In genomic region chrX:55907968-55908607, GRCh38 we compare ENCODE assay signal across 8 cellular contexts.
DNase-seq lines count a peak whose midpoint lies in the region; ATAC-seq and TF ChIP-seq lines count a peak whose summit lies in the region.

No MANE protein-coding gene starts in this region.

- H3K9me3 ChIP-seq in OCI-LY1 (ENCODE audit: low read length) (no peaks in the 10 kb centered on the region), cardiac muscle cell (ENCODE audit: low read depth) (no peaks in the 10 kb centered on the region)

- H2AFZ ChIP-seq in OCI-LY1 (ENCODE audit: low read length), result peak overlapping the region; percentile 100

- H3K79me2 ChIP-seq in OCI-LY1 (ENCODE audit: insufficient read depth, low read length), result no peaks in the 10 kb centered on the region

- ATAC-seq in GM18508 (IDR thresholded peaks at IDR 0.05; ENCODE audit: insufficient read depth, unreplicated experiment) (peak; percentile 63), HG02970 (IDR thresholded peaks at IDR 0.05; ENCODE audit: low FRiP score, unreplicated experiment) (peak; percentile 57)

- no peaks in the 10 kb centered on the region for H4K20me1 ChIP-seq in OCI-LY1 (ENCODE audit: insufficient read depth, low read length)

- H3K27me3 Mint-ChIP-seq in activated T-helper 2 cell treated with anti-CD3 and anti-CD28 coated beads, Interferon-gamma antibody, Interleukin-2, Interleukin-4, amounts not matched to agents 10 μg/mL and 5 μg/mL and 100 μg/mL, durations not matched to agents 14 hours and 24 hours and 36 hours (ENCODE audit: low read depth), result no peaks in the 10 kb centered on the region
- H3K27me3 Mint-ChIP-seq in progenitor cell of endocrine pancreas, result no peaks in the 10 kb centered on the region

- peak; percentile 34 for DNase-seq in activated T-helper 2 cell treated with anti-CD3 and anti-CD28 coated beads, Interferon-gamma antibody, Interleukin-2, Interleukin-4, amounts not matched to agents 10 μg/mL and 5 μg/mL and 100 μg/mL, durations not matched to agents 14 hours and 24 hours and 36 hours (ENCODE audit: low spot score)
- DNase-seq in cardiac muscle cell (ENCODE audit: low read depth in 1 of 2, low spot score in 1 of 2) (peak; percentile 30 to 63), progenitor cell of endocrine pancreas (ENCODE audit: low spot score, unreplicated experiment) (peak; percentile 51), SK-N-DZ (ENCODE audit: low spot score) (no peak)

- H3F3A ChIP-seq in OCI-LY1 (ENCODE audit: insufficient read depth, low read length), result no peaks in the 10 kb centered on the region

- H3K4me3 ChIP-seq in OCI-LY1 (ENCODE audit: low read depth, low read length, poor library complexity, severe bottlenecking), result peak overlapping the region; percentile 90
- peak overlapping the region; percentile 50 for H3K4me3 ChIP-seq in cardiac muscle cell

- peak overlapping the region; percentile 86 for H3K9ac ChIP-seq in OCI-LY1 (ENCODE audit: low read length)

- H3K9me2 ChIP-seq in OCI-LY1 (ENCODE audit: low read depth, low read length), result no peaks in the 10 kb centered on the region

- peaks cover under 1% of the 10 kb centered on the region for H3K9me3 Mint-ChIP-seq in activated T-helper 2 cell treated with anti-CD3 and anti-CD28 coated beads, Interferon-gamma antibody, Interleukin-2, Interleukin-4, amounts not matched to agents 10 μg/mL and 5 μg/mL and 100 μg/mL, durations not matched to agents 14 hours and 24 hours and 36 hours
- peaks cover 25% of the 10 kb centered on the region for H3K9me3 Mint-ChIP-seq in progenitor cell of endocrine pancreas (ENCODE audit: low read depth)

- peak overlapping the region; percentile 89 for H3K4me3 Mint-ChIP-seq in activated T-helper 2 cell treated with anti-CD3 and anti-CD28 coated beads, Interferon-gamma antibody, Interleukin-2, Interleukin-4, amounts not matched to agents 10 μg/mL and 5 μg/mL and 100 μg/mL, durations not matched to agents 14 hours and 24 hours and 36 hours (ENCODE audit: low read depth)
- peak overlapping the region; percentile 85 for H3K4me3 Mint-ChIP-seq in progenitor cell of endocrine pancreas (ENCODE audit: low read depth)

- TF ChIP-seq CTCF in 22Rv1 (IDR thresholded peaks at IDR 0.05), result peak; percentile 22
- peak; percentile 51; the same call in 1 of the 2 replicates for TF ChIP-seq CTCF in OCI-LY1 (IDR thresholded peaks at IDR 0.05; ENCODE audit: low read length)
- peak; percentile 38 for TF ChIP-seq CTCF in cardiac muscle cell (IDR thresholded peaks at IDR 0.05; ENCODE audit: low read depth, low read length)
- TF ChIP-seq CTCF in progenitor cell of endocrine pancreas (IDR thresholded peaks at IDR 0.05; ENCODE audit: unreplicated experiment), result peak; percentile 69

- peaks cover 13% of the 10 kb centered on the region for H3K4me1 Mint-ChIP-seq in activated T-helper 2 cell treated with anti-CD3 and anti-CD28 coated beads, Interferon-gamma antibody, Interleukin-2, Interleukin-4, amounts not matched to agents 10 μg/mL and 5 μg/mL and 100 μg/mL, durations not matched to agents 14 hours and 24 hours and 36 hours (ENCODE audit: low read depth)
- H3K4me1 Mint-ChIP-seq in progenitor cell of endocrine pancreas (ENCODE audit: low read depth), result peaks cover 8% of the 10 kb centered on the region

- H3K36me3 ChIP-seq in OCI-LY1 (ENCODE audit: insufficient read depth, low read length), result no peaks in the 10 kb centered on the region
- no peaks in the 10 kb centered on the region for H3K36me3 ChIP-seq in cardiac muscle cell

- H3K27me3 ChIP-seq in OCI-LY1 (ENCODE audit: insufficient read depth, low read length) (no peaks in the 10 kb centered on the region), cardiac muscle cell (no peaks in the 10 kb centered on the region)

- intact Hi-C loops in activated T-helper 2 cell treated with anti-CD3 and anti-CD28 coated beads, Interferon-gamma antibody, Interleukin-2, Interleukin-4, amounts not matched to agents 10 μg/mL and 5 μg/mL and 100 μg/mL, durations not matched to agents 14 hours and 24 hours and 36 hours (cut with micrococcal nuclease), result loop anchor here (2.0 to 5.0 kb wide), 3 partner anchors 191 to 1089 kb away; partner anchors contain the start of genes KLF8, RRAGB and SPIN3

- H3K36me3 Mint-ChIP-seq in activated T-helper 2 cell treated with anti-CD3 and anti-CD28 coated beads, Interferon-gamma antibody, Interleukin-2, Interleukin-4, amounts not matched to agents 10 μg/mL and 5 μg/mL and 100 μg/mL, durations not matched to agents 14 hours and 24 hours and 36 hours (ENCODE audit: low read depth), result no peaks in the 10 kb centered on the region
- H3K36me3 Mint-ChIP-seq in progenitor cell of endocrine pancreas (ENCODE audit: insufficient read depth), result peaks cover 2% of the 10 kb centered on the region

- peaks cover 5% of the 10 kb centered on the region for H3K4me1 ChIP-seq in OCI-LY1 (ENCODE audit: insufficient read depth, low read length, severe bottlenecking)
- H3K4me1 ChIP-seq in cardiac muscle cell (ENCODE audit: low read depth), result no peaks in the 10 kb centered on the region

- peak overlapping the region; percentile 77 for H3K27ac Mint-ChIP-seq in activated T-helper 2 cell treated with anti-CD3 and anti-CD28 coated beads, Interferon-gamma antibody, Interleukin-2, Interleukin-4, amounts not matched to agents 10 μg/mL and 5 μg/mL and 100 μg/mL, durations not matched to agents 14 hours and 24 hours and 36 hours
- peak overlapping the region; percentile 94 for H3K27ac Mint-ChIP-seq in progenitor cell of endocrine pancreas

- H3K4me2 ChIP-seq in OCI-LY1 (ENCODE audit: low read length), result peak overlapping the region; percentile 96

- H3K27ac ChIP-seq in 22Rv1 (no peak overlapping the region), OCI-LY1 (ENCODE audit: low read depth, low read length, poor library complexity, severe bottlenecking) (peak overlapping the region; percentile 24), cardiac muscle cell (peak overlapping the region; percentile 6)
